Comparison of ENCODE assay signal across 8 cellular contexts in the genomic region with DNA sequence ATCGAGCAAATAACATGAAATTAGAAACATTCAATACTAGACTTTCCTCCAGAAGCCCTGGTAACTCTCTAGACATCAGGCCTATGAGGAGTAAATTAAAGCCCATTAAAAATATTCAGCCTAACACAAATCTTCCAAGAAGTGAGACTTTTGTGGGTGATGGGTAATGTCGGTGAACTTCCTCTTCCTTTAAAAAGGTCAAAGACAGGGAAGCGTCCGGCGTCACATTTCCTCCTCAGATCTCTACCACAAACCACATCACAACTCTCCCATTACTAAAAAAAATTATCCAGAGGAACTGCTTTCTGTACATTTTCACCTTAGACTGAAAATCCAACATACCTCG. TPM values are rescaled to one million over a fixed set of nuclear protein-coding genes. Genes with fewer than 3 reads are reported as not detected.
DNase-seq lines count a peak whose midpoint lies in the region; ATAC-seq lines count a peak whose summit lies in the region.

No MANE protein-coding gene starts in this region.

- peaks cover 2% of the 10 kb centered on the region for H3K36me3 Mint-ChIP-seq in CD4-positive, CD25-positive, alpha-beta regulatory T cell
- peaks cover 0 to 4% (median 2%) of the 10 kb centered on the region in 3 donors for H3K36me3 Mint-ChIP-seq in naive thymus-derived CD8-positive, alpha-beta T cell

- no peaks in the 10 kb centered on the region for H3K9me3 ChIP-seq in CD4-positive, CD25-positive, alpha-beta regulatory T cell (ENCODE audit: control insufficient read depth in 2 of 2, low read length in 2 of 2)

- peak overlapping the region; percentile 72 for H3K27ac ChIP-seq in CD4-positive, CD25-positive, alpha-beta regulatory T cell (ENCODE audit: insufficient read depth, low read length, poor library complexity, severe bottlenecking)

- DNase-seq in CD4-positive, CD25-positive, alpha-beta regulatory T cell: peak; percentile 19 to 43 (median 31)
- DNase-seq in KG1 (lab: John Stamatoyannopoulos, UW) (peak; percentile 46), fibroblast of gingiva (ENCODE audit: low read depth) (peak; percentile 31), left lobe of liver (ENCODE audit: low spot score) (no peak), NCI-H1092 (lab: John Stamatoyannopoulos, UW) (no peak)
- DNase-seq in activated CD4-positive, alpha-beta T cell treated with anti-CD3 and anti-CD28 coated beads for 48 hours: peak; percentile 47
- DNase-seq in naive thymus-derived CD8-positive, alpha-beta T cell: peak in 6 of 10 donors; percentile 16 to 59 (median 41)

- peak overlapping the region; percentile 58 for H3K4me3 ChIP-seq in CD4-positive, CD25-positive, alpha-beta regulatory T cell (ENCODE audit: low read depth, low read length)

- H3K4me1 ChIP-seq in CD4-positive, CD25-positive, alpha-beta regulatory T cell (ENCODE audit: control insufficient read depth, insufficient read depth, low read length, poor library complexity, severe bottlenecking): peaks cover 22% of the 10 kb centered on the region

- no peaks in the 10 kb centered on the region for H3K9me3 Mint-ChIP-seq in CD4-positive, CD25-positive, alpha-beta regulatory T cell
- no peaks in the 10 kb centered on the region for H3K9me3 Mint-ChIP-seq in naive thymus-derived CD8-positive, alpha-beta T cell

- H3K27me3 Mint-ChIP-seq in CD4-positive, CD25-positive, alpha-beta regulatory T cell: peaks cover 4% of the 10 kb centered on the region
- H3K27me3 Mint-ChIP-seq in naive thymus-derived CD8-positive, alpha-beta T cell: no peaks in the 10 kb centered on the region

- H3K27me3 ChIP-seq in CD4-positive, CD25-positive, alpha-beta regulatory T cell (ENCODE audit: control insufficient read depth, insufficient read depth, low read length): no peaks in the 10 kb centered on the region

- POLR2A ChIA-PET in naive thymus-derived CD8-positive, alpha-beta T cell (lab: Charles Lee): interaction anchor here (0.7 kb wide), 2 partner anchors 170 to 442 kb away, joined by 3 read pairs; partner anchors contain the start of gene SH2D5

- H3K36me3 ChIP-seq in CD4-positive, CD25-positive, alpha-beta regulatory T cell (ENCODE audit: control insufficient read depth, insufficient read depth, low read length): no peaks in the 10 kb centered on the region

- peaks cover 24 to 29% (median 27%) of the 10 kb centered on the region in 4 donors for H3K4me1 Mint-ChIP-seq in CD4-positive, CD25-positive, alpha-beta regulatory T cell
- peaks cover 16 to 36% (median 30%) of the 10 kb centered on the region in 4 donors for H3K4me1 Mint-ChIP-seq in naive thymus-derived CD8-positive, alpha-beta T cell

- peak overlapping the region; percentile 87 to 99 (median 90) for H3K4me3 Mint-ChIP-seq in CD4-positive, CD25-positive, alpha-beta regulatory T cell
- peak overlapping the region; percentile 82 to 93 (median 87) for H3K4me3 Mint-ChIP-seq in naive thymus-derived CD8-positive, alpha-beta T cell

- H3K27ac Mint-ChIP-seq in CD4-positive, CD25-positive, alpha-beta regulatory T cell: peak overlapping the region; percentile 14 to 94 (median 92)
- H3K27ac Mint-ChIP-seq in naive thymus-derived CD8-positive, alpha-beta T cell: peak overlapping the region; percentile 9 to 94 (median 86)

- no peak for ATAC-seq in CD4-positive, CD25-positive, alpha-beta regulatory T cell (ENCODE audit: low read depth in 2 of 2)
- ATAC-seq in naive thymus-derived CD8-positive, alpha-beta T cell: no peak
- ATAC-seq in HG03442 (IDR thresholded peaks at IDR 0.05; ENCODE audit: unreplicated experiment): no peak
- no peak for ATAC-seq in left lobe of liver

RNA-seq across cellular contexts. Expression of gene EIF4G3, which starts 1.4 kb away (rescaled TPM):
- total RNA-seq in CD4-positive, CD25-positive, alpha-beta regulatory T cell: 34.4 TPM
- polyA plus RNA-seq in CD4-positive, CD25-positive, alpha-beta regulatory T cell: 1 to 10 TPM; 2.5 to 7.0 (median 5.0) TPM
- 10 to 100 TPM; 15.7 to 16.5 TPM for total RNA-seq in naive thymus-derived CD8-positive, alpha-beta T cell
- 1 to 10 TPM; 4.0 to 7.9 (median 6.1) TPM for polyA plus RNA-seq in naive thymus-derived CD8-positive, alpha-beta T cell
- 17.1 TPM for total RNA-seq in left lobe of liver

Comparison
In these comparisons a context has a peak if more than half of its experiments do, and no peak if none do; other contexts are left out.
1. DNase-seq: peak in CD4-positive, CD25-positive, alpha-beta regulatory T cell (3 of 3), KG1 (single experiment), activated CD4-positive, alpha-beta T cell treated with anti-CD3 and anti-CD28 coated beads for 48 hours (single experiment), fibroblast of gingiva (single experiment) and naive thymus-derived CD8-positive, alpha-beta T cell (6 of 10); none in left lobe of liver (single experiment) and NCI-H1092 (single experiment).